18 cellular contexts compared by ENCODE assay signal in the genomic region with DNA sequence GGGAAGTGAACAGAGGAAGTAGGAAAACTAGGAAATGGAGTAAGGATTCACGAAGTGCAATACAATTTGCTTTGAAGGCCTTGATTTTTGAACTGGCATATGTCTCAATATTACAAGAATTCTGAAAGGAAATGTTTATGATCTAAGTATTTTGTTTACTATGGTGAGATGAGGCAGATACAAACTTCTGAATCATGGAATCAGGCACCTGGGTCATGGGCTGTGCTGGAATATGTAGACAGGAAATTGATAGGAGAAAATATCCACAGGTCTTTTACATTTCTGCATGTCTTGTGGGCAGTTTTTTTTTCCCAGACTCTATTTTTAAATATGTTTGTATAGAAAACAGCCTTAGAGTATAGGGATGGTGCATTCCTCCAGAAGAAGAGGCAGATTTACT.
DNase-seq lines count a peak whose midpoint lies in the region; TF ChIP-seq lines count a peak whose summit lies in the region.
"Had no signal": no experiment of that assay in that cellular context is flagged by ENCODE, and none has a peak within 500 bp of the region (broad histone marks: within the 10 kb centered on the region; RNA-seq: fewer than 3 reads in every experiment).

No MANE protein-coding gene starts in this region.

- H3K4me1 Mint-ChIP-seq in osteocyte (ENCODE audit: unreplicated experiment), result peaks cover 70% of the 10 kb centered on the region
- H3K4me1 Mint-ChIP-seq: B cell; CD4-positive, alpha-beta memory T cell; CD4-positive, CD25-positive, alpha-beta regulatory T cell; CD8-positive, alpha-beta memory T cell had no signal

- H3K9me3 Mint-ChIP-seq in osteocyte (ENCODE audit: unreplicated experiment), result peaks cover 15% of the 10 kb centered on the region
- H3K9me3 Mint-ChIP-seq: CD4-positive, alpha-beta memory T cell had no signal

- H3K36me3 Mint-ChIP-seq in osteocyte (ENCODE audit: unreplicated experiment), result peaks cover 2% of the 10 kb centered on the region
- H3K36me3 Mint-ChIP-seq: CD4-positive, alpha-beta memory T cell; CD4-positive, CD25-positive, alpha-beta regulatory T cell; CD8-positive, alpha-beta memory T cell had no signal

- H3K27ac Mint-ChIP-seq in osteocyte (ENCODE audit: unreplicated experiment), result peak overlapping the region; percentile 69
- H3K27ac Mint-ChIP-seq: B cell; CD4-positive, alpha-beta memory T cell; CD4-positive, CD25-positive, alpha-beta regulatory T cell; CD8-positive, alpha-beta memory T cell had no signal

- H3K4me3 Mint-ChIP-seq in osteocyte (ENCODE audit: unreplicated experiment), result no peak overlapping the region
- H3K4me3 Mint-ChIP-seq: B cell; CD4-positive, alpha-beta memory T cell; CD4-positive, CD25-positive, alpha-beta regulatory T cell; CD8-positive, alpha-beta memory T cell had no signal

- no peaks in the 10 kb centered on the region for H3K27me3 Mint-ChIP-seq in osteocyte (ENCODE audit: unreplicated experiment)
- H3K27me3 Mint-ChIP-seq: B cell; CD4-positive, alpha-beta memory T cell; CD4-positive, CD25-positive, alpha-beta regulatory T cell had no signal

- no peak for TF ChIP-seq CTCF in osteocyte (IDR thresholded peaks at IDR 0.05)
- TF ChIP-seq CTCF in GM10266 (IDR thresholded peaks at IDR 0.05; ENCODE audit: control insufficient read depth, insufficient read depth, low read depth, missing control alignments), result no peak

- DNase-seq in ELR (ENCODE audit: low read depth) (peak; percentile 6), dermis blood vessel endothelial cell (peak; percentile 37), osteocyte (ENCODE audit: extremely low spot score, unreplicated experiment) (no peak), NCI-H1694 (lab: John Stamatoyannopoulos, UW) (no peak), GM10266 (ENCODE audit: extremely low spot score) (no peak)
- DNase-seq: AML-193; CD4-positive, alpha-beta memory T cell; CD4-positive, CD25-positive, alpha-beta regulatory T cell; CD8-positive, alpha-beta memory T cell; COR-L47; DMS 273 treated with DMSO at 0.1 percent for 48 hours; DMS153; DMS53; DMS79; DND-41; EL; GF-D8 had no signal

Comparison
In these comparisons a context has a peak if more than half of its experiments do, and no peak if none do; other contexts are left out.
1. DNase-seq: peak in ELR (single experiment) and dermis blood vessel endothelial cell (single experiment); none in osteocyte (single experiment), NCI-H1694 (single experiment) and GM10266 (single experiment).